ENCODE assay signal across 8 cellular contexts in genomic region chr19:5686647-5687359, GRCh38. TPM values are rescaled to one million over a fixed set of nuclear protein-coding genes. Genes with fewer than 3 reads are reported as not detected.
DNase-seq lines count a peak whose midpoint lies in the region; ATAC-seq, FAIRE-seq and TF ChIP-seq lines count a peak whose summit lies in the region.

No MANE protein-coding gene starts in this region.

- intact Hi-C loops in activated CD8-positive, alpha-beta T cell treated with anti-CD3 and anti-CD28 coated beads for 36 hours (cut with micrococcal nuclease) = no loop called here

- peak; percentile 49 for ATAC-seq in HG03439 (IDR thresholded peaks at IDR 0.05; ENCODE audit: unreplicated experiment)
- peak; percentile 76 for ATAC-seq in activated CD8-positive, alpha-beta T cell treated with anti-CD3 and anti-CD28 coated beads for 36 hours

- CTCF ChIA-PET in activated CD8-positive, alpha-beta T cell treated with anti-CD3 and anti-CD28 coated beads for 36 hours (lab: Charles Lee) = interaction anchor here (0.7 to 5.0 kb wide), 16 partner anchors 11 to 139 kb away, joined by 3 to 32 read pairs (median 4); partner anchors contain the start of genes CATSPERD, LONP1, SAFB and SAFB2

- TF ChIP-seq CTCF in activated CD8-positive, alpha-beta T cell treated with anti-CD3 and anti-CD28 coated beads for 36 hours (IDR thresholded peaks at IDR 0.05) = peak; percentile 87

- POLR2A ChIA-PET in activated CD8-positive, alpha-beta T cell treated with anti-CD3 and anti-CD28 coated beads for 36 hours (lab: Charles Lee) = interaction anchor here (0.7 to 20.6 kb wide), 7 partner anchors 10 to 216 kb away, joined by 3 to 516 read pairs (median 4); partner anchors contain the start of genes CATSPERD, LONP1, NDUFA11 and SAFB

- H3K36me3 Mint-ChIP-seq in activated CD8-positive, alpha-beta T cell treated with anti-CD3 and anti-CD28 coated beads for 36 hours (ENCODE audit: low read depth) = peaks cover 18% of the 10 kb centered on the region

- DNase-seq in AML-193 (lab: John Stamatoyannopoulos, UW) (peak; percentile 88 to 93), GM19239 (ENCODE audit: insufficient read length, low spot score) (peak; percentile 93), NCI-H748 (lab: John Stamatoyannopoulos, UW; ENCODE audit: unreplicated experiment) (peak; percentile 84), medulla oblongata (ENCODE audit: extremely low spot score) (peak; percentile 92)
- DNase-seq in activated CD8-positive, alpha-beta T cell treated with anti-CD3 and anti-CD28 coated beads for 36 hours = peak; percentile 100
- peak; percentile 92 for DNase-seq in effector CD8-positive, alpha-beta T cell (lab: John Stamatoyannopoulos, UW)
- peak; percentile 90 to 100 (median 91) for DNase-seq in stimulated activated CD4-positive, alpha-beta T cell treated with anti-CD3 and anti-CD28 coated beads, TNF-alpha, amount 100 ng/mL, for 4 hours (ENCODE audit: low read depth in 3 of 3)

- H3K27me3 Mint-ChIP-seq in activated CD8-positive, alpha-beta T cell treated with anti-CD3 and anti-CD28 coated beads for 36 hours = no peaks in the 10 kb centered on the region

- peak overlapping the region; percentile 90 for H3K27ac Mint-ChIP-seq in activated CD8-positive, alpha-beta T cell treated with anti-CD3 and anti-CD28 coated beads for 36 hours

- peaks cover 13% of the 10 kb centered on the region for H3K4me1 Mint-ChIP-seq in activated CD8-positive, alpha-beta T cell treated with anti-CD3 and anti-CD28 coated beads for 36 hours (ENCODE audit: low read depth)

- H3K9me3 Mint-ChIP-seq in activated CD8-positive, alpha-beta T cell treated with anti-CD3 and anti-CD28 coated beads for 36 hours = no peaks in the 10 kb centered on the region

- peak overlapping the region; percentile 75 for H3K4me3 Mint-ChIP-seq in activated CD8-positive, alpha-beta T cell treated with anti-CD3 and anti-CD28 coated beads for 36 hours

- FAIRE-seq in GM19239 (lab: Jason Lieb, UNC) = peak; percentile 93

RNA-seq across cellular contexts. Expression of gene RPL36, which starts 3.3 kb away (rescaled TPM):
- total RNA-seq in activated CD8-positive, alpha-beta T cell treated with anti-CD3 and anti-CD28 coated beads for 36 hours = 1,000 to 10,000 TPM; 1,711 to 1,715 TPM

RNA-seq across cellular contexts. Expression of gene HSD11B1L, which starts 6.0 kb away (rescaled TPM):
- total RNA-seq in activated CD8-positive, alpha-beta T cell treated with anti-CD3 and anti-CD28 coated beads for 36 hours = 1 to 10 TPM; 2.7 to 3.5 TPM

RNA-seq across cellular contexts. Expression of gene MICOS13, which starts 6.5 kb away (rescaled TPM):
- 10 to 100 TPM; 49.4 TPM for total RNA-seq in activated CD8-positive, alpha-beta T cell treated with anti-CD3 and anti-CD28 coated beads for 36 hours

RNA-seq across cellular contexts. Expression of gene LONP1, which starts 33.1 kb away (rescaled TPM):
- total RNA-seq in activated CD8-positive, alpha-beta T cell treated with anti-CD3 and anti-CD28 coated beads for 36 hours = 100 to 1,000 TPM; 324 to 342 TPM

RNA-seq across cellular contexts. Expression of gene CATSPERD, which starts 33.6 kb away (rescaled TPM):
- total RNA-seq in activated CD8-positive, alpha-beta T cell treated with anti-CD3 and anti-CD28 coated beads for 36 hours = not detected

Comparison
In these comparisons a context has a peak if more than half of its experiments do, and no peak if none do; other contexts are left out.
1. Peak in every context shown above with its lines: DNase-seq and ATAC-seq.